Comparison of ENCODE assay signal across 1 cellular context in the genomic region with DNA sequence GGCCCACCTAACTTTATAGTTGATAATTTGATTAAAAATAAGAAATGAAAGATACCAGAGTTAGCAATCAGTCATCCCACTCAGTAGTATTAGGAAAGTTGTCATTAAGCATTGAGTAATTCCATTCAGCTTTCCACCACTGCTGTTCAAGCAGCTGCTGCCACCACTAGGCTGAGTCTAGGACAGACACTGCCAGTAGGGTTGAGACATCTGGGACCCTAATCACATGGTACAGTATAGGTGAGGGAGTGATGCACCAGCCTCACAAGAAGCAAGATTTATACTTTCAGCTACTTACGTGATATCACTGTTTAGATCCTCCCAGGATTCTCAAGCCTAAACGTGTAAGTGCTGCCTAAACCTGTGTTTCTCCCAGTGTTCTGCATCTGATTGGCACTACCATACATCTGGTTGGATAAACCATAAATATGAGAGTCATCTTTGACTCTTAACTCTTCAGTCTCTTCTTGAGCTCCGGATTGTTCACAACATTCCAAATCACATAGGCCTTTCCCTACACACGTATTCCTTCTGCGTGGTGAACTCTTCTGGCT.
A peak's percentile ranks its signal among the peaks of the same experiment; 100 is the strongest.
TF ChIP-seq lines count a peak whose summit lies in the region.

No MANE protein-coding gene starts in this region.

TF ChIP-seq in HepG2, 621 proteins besides CTCF, POLR2A, EP300 and RAD21 (continued from another document):
- TF ChIP-seq, protein P1, sequence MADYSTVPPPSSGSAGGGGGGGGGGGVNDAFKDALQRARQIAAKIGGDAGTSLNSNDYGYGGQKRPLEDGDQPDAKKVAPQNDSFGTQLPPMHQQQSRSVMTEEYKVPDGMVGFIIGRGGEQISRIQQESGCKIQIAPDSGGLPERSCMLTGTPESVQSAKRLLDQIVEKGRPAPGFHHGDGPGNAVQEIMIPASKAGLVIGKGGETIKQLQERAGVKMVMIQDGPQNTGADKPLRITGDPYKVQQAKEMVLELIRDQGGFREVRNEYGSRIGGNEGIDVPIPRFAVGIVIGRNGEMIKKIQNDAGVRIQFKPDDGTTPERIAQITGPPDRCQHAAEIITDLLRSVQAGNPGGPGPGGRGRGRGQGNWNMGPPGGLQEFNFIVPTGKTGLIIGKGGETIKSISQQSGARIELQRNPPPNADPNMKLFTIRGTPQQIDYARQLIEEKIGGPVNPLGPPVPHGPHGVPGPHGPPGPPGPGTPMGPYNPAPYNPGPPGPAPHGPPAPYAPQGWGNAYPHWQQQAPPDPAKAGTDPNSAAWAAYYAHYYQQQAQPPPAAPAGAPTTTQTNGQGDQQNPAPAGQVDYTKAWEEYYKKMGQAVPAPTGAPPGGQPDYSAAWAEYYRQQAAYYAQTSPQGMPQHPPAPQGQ (CRISPR knock-in tag; IDR thresholded peaks at IDR 0.05; ENCODE audit: borderline replicate concordance), result 0 out of 2 replicates have a peak, but pooled peaks have one; percentile 52
- TF ChIP-seq ZNF350 (CRISPR knock-in tag; IDR thresholded peaks at IDR 0.05; ENCODE audit: borderline replicate concordance, low read depth) (no peak), ZMYM4 (CRISPR knock-in tag; IDR thresholded peaks at IDR 0.05) (0 out of 2 replicates have a peak, but pooled peaks have one; percentile 27), ZNF652 (CRISPR knock-in tag; IDR thresholded peaks at IDR 0.05; ENCODE audit: borderline replicate concordance, low read depth) (peak; percentile 9; the same call in 1 of the 2 replicates), TSC22D2 (CRISPR knock-in tag; IDR thresholded peaks at IDR 0.05; ENCODE audit: borderline replicate concordance) (no peak)
- TF ChIP-seq, protein P2, sequence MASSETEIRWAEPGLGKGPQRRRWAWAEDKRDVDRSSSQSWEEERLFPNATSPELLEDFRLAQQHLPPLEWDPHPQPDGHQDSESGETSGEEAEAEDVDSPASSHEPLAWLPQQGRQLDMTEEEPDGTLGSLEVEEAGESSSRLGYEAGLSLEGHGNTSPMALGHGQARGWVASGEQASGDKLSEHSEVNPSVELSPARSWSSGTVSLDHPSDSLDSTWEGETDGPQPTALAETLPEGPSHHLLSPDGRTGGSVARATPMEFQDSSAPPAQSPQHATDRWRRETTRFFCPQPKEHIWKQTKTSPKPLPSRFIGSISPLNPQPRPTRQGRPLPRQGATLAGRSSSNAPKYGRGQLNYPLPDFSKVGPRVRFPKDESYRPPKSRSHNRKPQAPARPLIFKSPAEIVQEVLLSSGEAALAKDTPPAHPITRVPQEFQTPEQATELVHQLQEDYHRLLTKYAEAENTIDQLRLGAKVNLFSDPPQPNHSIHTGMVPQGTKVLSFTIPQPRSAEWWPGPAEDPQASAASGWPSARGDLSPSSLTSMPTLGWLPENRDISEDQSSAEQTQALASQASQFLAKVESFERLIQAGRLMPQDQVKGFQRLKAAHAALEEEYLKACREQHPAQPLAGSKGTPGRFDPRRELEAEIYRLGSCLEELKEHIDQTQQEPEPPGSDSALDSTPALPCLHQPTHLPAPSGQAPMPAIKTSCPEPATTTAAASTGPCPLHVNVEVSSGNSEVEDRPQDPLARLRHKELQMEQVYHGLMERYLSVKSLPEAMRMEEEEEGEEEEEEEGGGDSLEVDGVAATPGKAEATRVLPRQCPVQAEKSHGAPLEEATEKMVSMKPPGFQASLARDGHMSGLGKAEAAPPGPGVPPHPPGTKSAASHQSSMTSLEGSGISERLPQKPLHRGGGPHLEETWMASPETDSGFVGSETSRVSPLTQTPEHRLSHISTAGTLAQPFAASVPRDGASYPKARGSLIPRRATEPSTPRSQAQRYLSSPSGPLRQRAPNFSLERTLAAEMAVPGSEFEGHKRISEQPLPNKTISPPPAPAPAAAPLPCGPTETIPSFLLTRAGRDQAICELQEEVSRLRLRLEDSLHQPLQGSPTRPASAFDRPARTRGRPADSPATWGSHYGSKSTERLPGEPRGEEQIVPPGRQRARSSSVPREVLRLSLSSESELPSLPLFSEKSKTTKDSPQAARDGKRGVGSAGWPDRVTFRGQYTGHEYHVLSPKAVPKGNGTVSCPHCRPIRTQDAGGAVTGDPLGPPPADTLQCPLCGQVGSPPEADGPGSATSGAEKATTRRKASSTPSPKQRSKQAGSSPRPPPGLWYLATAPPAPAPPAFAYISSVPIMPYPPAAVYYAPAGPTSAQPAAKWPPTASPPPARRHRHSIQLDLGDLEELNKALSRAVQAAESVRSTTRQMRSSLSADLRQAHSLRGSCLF (CRISPR knock-in tag; IDR thresholded peaks at IDR 0.05; ENCODE audit: borderline replicate concordance), result no peak
